ENCODE assay signal across 27 cellular contexts in genomic region chr2:48365476-48365875, GRCh38.
"Had no signal": no experiment of that assay in that cellular context is flagged by ENCODE, and none has a peak within 500 bp of the region (broad histone marks: within the 10 kb centered on the region; RNA-seq: fewer than 3 reads in every experiment).

No MANE protein-coding gene starts in this region.

- H3K4me3 Mint-ChIP-seq: activated T-cell treated with anti-CD3 and anti-CD28 coated beads, Interleukin-2, amount 50 U/mL, for 4 hours; T-cell; T-helper 2 cell treated with Interferon-gamma antibody and Interleukin-4, amounts not matched to agents 5 μg/mL and 100 μg/mL, for 36 hours; type B pancreatic cell had no signal

- H3K27me3 ChIP-seq: brain microvascular endothelial cell, dorsolateral prefrontal cortex, gastrocnemius medialis, ovary, right atrium auricular region, vagina had no signal

- H3K27ac ChIP-seq: brain microvascular endothelial cell, coronary artery, gastrocnemius medialis, ovary, right atrium auricular region, thoracic aorta, vagina had no signal

- H3K9me3 Mint-ChIP-seq: activated T-cell treated with anti-CD3 and anti-CD28 coated beads, Interleukin-2, amount 50 U/mL, for 4 hours; T-cell; T-helper 2 cell treated with Interferon-gamma antibody and Interleukin-4, amounts not matched to agents 5 μg/mL and 100 μg/mL, for 36 hours; type B pancreatic cell had no signal

- H3K9me3 ChIP-seq: gastrocnemius medialis, ovary, right atrium auricular region, thoracic aorta, vagina had no signal

- ATAC-seq: activated T-cell treated with anti-CD3 and anti-CD28 coated beads, Interleukin-2, amount 50 U/mL, for 4 hours; gastrocnemius medialis; left cardiac atrium; left ventricle myocardium superior; T-cell had no signal

- H3K27ac Mint-ChIP-seq: T-cell; T-helper 2 cell treated with Interferon-gamma antibody and Interleukin-4, amounts not matched to agents 5 μg/mL and 100 μg/mL, for 36 hours; type B pancreatic cell had no signal

- H3K27me3 Mint-ChIP-seq: T-cell, type B pancreatic cell had no signal

- DNase-seq: activated CD4-positive, alpha-beta T cell treated with anti-CD3 and anti-CD28 coated beads for 4 hours; activated CD4-positive, alpha-beta T cell treated with anti-CD3 and anti-CD28 coated beads, Interleukin-2, amount 50 U/mL, for 48 hours; activated CD4-positive, CD25-positive, alpha-beta regulatory T cell; activated CD8-positive, alpha-beta memory T cell treated with anti-CD3 and anti-CD28 coated beads, Interleukin-2, amount 50 U/mL, for 48 hours; activated naive CD4-positive, alpha-beta T cell treated with Interleukin-2 at 50 U/mL for 16 hours; activated T-cell treated with anti-CD3 and anti-CD28 coated beads, Interleukin-2, amount 50 U/mL, for 4 hours; amniotic stem cell; brain microvascular endothelial cell; dorsolateral prefrontal cortex; effector memory CD4-positive, alpha-beta T cell; erythroblast; gastrocnemius medialis; glutamatergic neuron; islet precursor cell; left cardiac atrium; left ventricle myocardium superior; ovary; stimulated activated CD4-positive, alpha-beta T cell treated with anti-CD3 and anti-CD28 coated beads, Interleukin-15, amount 100 ng/mL, for 24 hours; stimulated activated CD4-positive, alpha-beta T cell treated with anti-CD3 and anti-CD28 coated beads, Interleukin-2, amount 100 ng/mL, for 24 hours; stimulated activated naive CD4-positive, alpha-beta T cell; T-cell had no signal
